Comparison of ENCODE assay signal across 1 cellular context in the genomic region with DNA sequence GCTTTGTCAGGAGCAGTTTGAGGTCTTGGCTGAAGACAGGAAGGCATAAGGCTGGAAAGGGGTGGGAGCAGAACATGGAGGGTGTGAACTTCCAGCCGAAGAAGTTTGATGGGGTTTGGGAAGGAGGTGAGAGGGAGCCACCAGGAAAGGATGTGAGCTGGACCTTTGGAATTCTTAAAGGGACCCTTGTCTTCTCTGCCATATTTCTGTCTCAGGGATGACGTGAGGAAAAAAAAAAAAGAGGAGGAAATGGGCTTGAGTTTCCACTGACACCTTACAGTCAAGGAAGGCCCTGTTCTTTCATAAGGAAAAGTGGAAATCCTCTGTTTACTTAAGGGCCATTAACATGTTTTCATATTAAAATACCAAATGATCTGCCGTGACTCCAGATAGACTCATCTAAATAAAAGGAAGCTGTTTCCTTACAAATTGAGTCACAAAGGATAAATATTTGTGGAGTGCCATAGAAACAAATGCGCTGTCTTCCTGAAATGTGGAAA.
TF ChIP-seq lines count a peak whose summit lies in the region.

No MANE protein-coding gene starts in this region.

TF ChIP-seq in GM23338, 12 proteins besides CTCF, POLR2A, EP300 and RAD21 (continued from another document):
- TF ChIP-seq, protein P1, sequence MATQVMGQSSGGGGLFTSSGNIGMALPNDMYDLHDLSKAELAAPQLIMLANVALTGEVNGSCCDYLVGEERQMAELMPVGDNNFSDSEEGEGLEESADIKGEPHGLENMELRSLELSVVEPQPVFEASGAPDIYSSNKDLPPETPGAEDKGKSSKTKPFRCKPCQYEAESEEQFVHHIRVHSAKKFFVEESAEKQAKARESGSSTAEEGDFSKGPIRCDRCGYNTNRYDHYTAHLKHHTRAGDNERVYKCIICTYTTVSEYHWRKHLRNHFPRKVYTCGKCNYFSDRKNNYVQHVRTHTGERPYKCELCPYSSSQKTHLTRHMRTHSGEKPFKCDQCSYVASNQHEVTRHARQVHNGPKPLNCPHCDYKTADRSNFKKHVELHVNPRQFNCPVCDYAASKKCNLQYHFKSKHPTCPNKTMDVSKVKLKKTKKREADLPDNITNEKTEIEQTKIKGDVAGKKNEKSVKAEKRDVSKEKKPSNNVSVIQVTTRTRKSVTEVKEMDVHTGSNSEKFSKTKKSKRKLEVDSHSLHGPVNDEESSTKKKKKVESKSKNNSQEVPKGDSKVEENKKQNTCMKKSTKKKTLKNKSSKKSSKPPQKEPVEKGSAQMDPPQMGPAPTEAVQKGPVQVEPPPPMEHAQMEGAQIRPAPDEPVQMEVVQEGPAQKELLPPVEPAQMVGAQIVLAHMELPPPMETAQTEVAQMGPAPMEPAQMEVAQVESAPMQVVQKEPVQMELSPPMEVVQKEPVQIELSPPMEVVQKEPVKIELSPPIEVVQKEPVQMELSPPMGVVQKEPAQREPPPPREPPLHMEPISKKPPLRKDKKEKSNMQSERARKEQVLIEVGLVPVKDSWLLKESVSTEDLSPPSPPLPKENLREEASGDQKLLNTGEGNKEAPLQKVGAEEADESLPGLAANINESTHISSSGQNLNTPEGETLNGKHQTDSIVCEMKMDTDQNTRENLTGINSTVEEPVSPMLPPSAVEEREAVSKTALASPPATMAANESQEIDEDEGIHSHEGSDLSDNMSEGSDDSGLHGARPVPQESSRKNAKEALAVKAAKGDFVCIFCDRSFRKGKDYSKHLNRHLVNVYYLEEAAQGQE (IDR thresholded peaks at IDR 0.05; ENCODE audit: unreplicated experiment) = no peak
- TF ChIP-seq POLR2AphosphoS5 (IDR thresholded peaks at IDR 0.05; ENCODE audit: low read depth) (no peak), CREB1 (CRISPR knock-in tag; IDR thresholded peaks at IDR 0.05; ENCODE audit: low read depth) (no peak)
- TF ChIP-seq, protein P2, sequence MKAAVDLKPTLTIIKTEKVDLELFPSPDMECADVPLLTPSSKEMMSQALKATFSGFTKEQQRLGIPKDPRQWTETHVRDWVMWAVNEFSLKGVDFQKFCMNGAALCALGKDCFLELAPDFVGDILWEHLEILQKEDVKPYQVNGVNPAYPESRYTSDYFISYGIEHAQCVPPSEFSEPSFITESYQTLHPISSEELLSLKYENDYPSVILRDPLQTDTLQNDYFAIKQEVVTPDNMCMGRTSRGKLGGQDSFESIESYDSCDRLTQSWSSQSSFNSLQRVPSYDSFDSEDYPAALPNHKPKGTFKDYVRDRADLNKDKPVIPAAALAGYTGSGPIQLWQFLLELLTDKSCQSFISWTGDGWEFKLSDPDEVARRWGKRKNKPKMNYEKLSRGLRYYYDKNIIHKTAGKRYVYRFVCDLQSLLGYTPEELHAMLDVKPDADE (IDR thresholded peaks at IDR 0.05) = no peak
